In genomic region chr12:29552324-29552927, GRCh38 we compare ENCODE assay signal across 9 cellular contexts. TPM values are rescaled to one million over a fixed set of nuclear protein-coding genes. Genes with fewer than 3 reads are reported as not detected.
DNase-seq lines count a peak whose midpoint lies in the region; ATAC-seq, FAIRE-seq and TF ChIP-seq lines count a peak whose summit lies in the region.
"Had no signal": no experiment of that assay in that cellular context is flagged by ENCODE, and none has a peak within 500 bp of the region (broad histone marks: within the 10 kb centered on the region; RNA-seq: fewer than 3 reads in every experiment).

No MANE protein-coding gene starts in this region.

- H2AFZ ChIP-seq in parathyroid adenoma: peak overlapping the region; percentile 19

- H3K27ac ChIP-seq in gastroesophageal sphincter (peak overlapping the region in 1 of 4 donors; percentile 7), parathyroid adenoma (peak overlapping the region; percentile 86)

- peak; percentile 22 for DNase-seq in CMK (ENCODE audit: low read depth)
- DNase-seq in HPDE6-E6E7 (ENCODE audit: extremely low spot score): peak; percentile 13
- DNase-seq in RCC 7860 (ENCODE audit: low spot score): peak; percentile 27
- DNase-seq in activated T-helper 1 cell treated with anti-CD3 and anti-CD28 coated beads, Interleukin-2, amount 50 U/mL, for 16 hours (ENCODE audit: low read depth in 1 of 2, low spot score in 1 of 2): peak; percentile 25 to 26
- DNase-seq in ureter (ENCODE audit: low spot score): peak; percentile 76

- WGBS in gastroesophageal sphincter (ENCODE audit: low coverage in 1 of 2), 2 donors: 26 to 42% methylated on average over 1 of the region's 1 CpG

- TF ChIP-seq CTCF in gastroesophageal sphincter (IDR thresholded peaks at IDR 0.05) (peak; percentile 73 to 88 (median 80)), parathyroid adenoma (IDR thresholded peaks at IDR 0.05) (peak; percentile 94)

- FAIRE-seq in RCC 7860 (lab: Jason Lieb, UNC): peak; percentile 61

- H3K27me3 ChIP-seq in gastroesophageal sphincter (no peaks in the 10 kb centered on the region), parathyroid adenoma (ENCODE audit: control insufficient read depth, insufficient read depth, low read length) (no peaks in the 10 kb centered on the region)

- no peak for TF ChIP-seq EP300 in gastroesophageal sphincter (IDR thresholded peaks at IDR 0.05)

- ATAC-seq in GM19438 (IDR thresholded peaks at IDR 0.05; ENCODE audit: low read depth, unreplicated experiment): peak; percentile 94
- peak; percentile 62 for ATAC-seq in gastroesophageal sphincter

- H3K36me3 ChIP-seq in gastroesophageal sphincter (peaks cover 0 to 18% of the 10 kb centered on the region in 2 donors), parathyroid adenoma (ENCODE audit: control insufficient read depth, insufficient read depth, low read length) (no peaks in the 10 kb centered on the region)

- H3K4me2 ChIP-seq in parathyroid adenoma (ENCODE audit: low read length): no peak overlapping the region

- no peak for TF ChIP-seq POLR2A in gastroesophageal sphincter (IDR thresholded peaks at IDR 0.05)

- H3K79me2 ChIP-seq in parathyroid adenoma: peaks cover 8% of the 10 kb centered on the region

- no peak overlapping the region for H3K4me3 ChIP-seq in gastroesophageal sphincter
- no peak overlapping the region for H3K4me3 ChIP-seq in parathyroid adenoma (ENCODE audit: low read depth, low read length)

- H3K9ac ChIP-seq in parathyroid adenoma: no peak overlapping the region

- H3K4me1 ChIP-seq in gastroesophageal sphincter (peaks cover 0 to 17% (median 5%) of the 10 kb centered on the region in 3 donors), parathyroid adenoma (peaks cover 33% of the 10 kb centered on the region)

- H3K9me3 ChIP-seq in gastroesophageal sphincter (no peaks in the 10 kb centered on the region), parathyroid adenoma (ENCODE audit: control insufficient read depth, low read length) (no peaks in the 10 kb centered on the region)

RNA-seq across cellular contexts. Expression of gene OVCH1, which starts 54.9 kb away (rescaled TPM):
- under 1 TPM; 0.13 to 0.57 (median 0.43) TPM for total RNA-seq in gastroesophageal sphincter
- total RNA-seq in ureter: 0.18 TPM
- total RNA-seq: T-helper 1 cell treated with Interleukin-12 subunit alpha and Interleukin-12 subunit beta and Interleukin-4 antibody, amounts not matched to agents 30 ng/mL and 1 ng/mL, for 36 hours had no signal

Comparison
In these comparisons a context has a peak if more than half of its experiments do, and no peak if none do; other contexts are left out.
1. DNase-seq: peak in every context shown above with its lines; median percentile 76 in ureter; 27 in RCC 7860; 26 in activated T-helper 1 cell treated with anti-CD3 and anti-CD28 coated beads, Interleukin-2, amount 50 U/mL, for 16 hours; 22 in CMK; 13 in HPDE6-E6E7.